11 cellular contexts compared by ENCODE assay signal in genomic region chr12:57850924-57851323, GRCh38. TPM values are rescaled to one million over a fixed set of nuclear protein-coding genes. Genes with fewer than 3 reads are reported as not detected.
DNase-seq lines count a peak whose midpoint lies in the region; ATAC-seq and TF ChIP-seq lines count a peak whose summit lies in the region.
"Had no signal": no experiment of that assay in that cellular context is flagged by ENCODE, and none has a peak within 500 bp of the region (broad histone marks: within the 10 kb centered on the region; RNA-seq: fewer than 3 reads in every experiment).

No MANE protein-coding gene starts in this region.

- no peak overlapping the region for H3K27ac Mint-ChIP-seq in T-helper 17 cell

- DNase-seq in T-helper 17 cell (no peak), psoas muscle (no peak), ACHN (no peak), HK-2 (ENCODE audit: unreplicated experiment) (no peak)
- no peak for DNase-seq in activated CD8-positive, alpha-beta memory T cell treated with anti-CD3 and anti-CD28 coated beads, Interleukin-2, amount 50 U/mL, for 4 hours
- DNase-seq: activated CD4-positive, alpha-beta T cell treated with anti-CD3 and anti-CD28 coated beads, Interleukin-2, amount 50 U/mL, for 48 hours; DMS79 treated with DMSO at 0.1 percent for 48 hours; MG63 had no signal

- peak; percentile 48 for ATAC-seq in GM18511 (IDR thresholded peaks at IDR 0.05; ENCODE audit: unreplicated experiment)
- peak; percentile 39 for ATAC-seq in HG02884 (IDR thresholded peaks at IDR 0.05; ENCODE audit: unreplicated experiment)
- ATAC-seq in T-helper 17 cell: peak; percentile 31
- no peak for ATAC-seq in psoas muscle

- H3K36me3 Mint-ChIP-seq in T-helper 17 cell (ENCODE audit: low read depth): no peaks in the 10 kb centered on the region
- H3K36me3 Mint-ChIP-seq: mesothelial cell of epicardium had no signal

- no peak overlapping the region for H3K4me3 ChIP-seq in psoas muscle
- H3K4me3 ChIP-seq: MG63 had no signal

- peaks cover 19% of the 10 kb centered on the region for H3K27me3 Mint-ChIP-seq in T-helper 17 cell

- intact Hi-C loops in psoas muscle (cut with DNase I): no loop called here

- H3K27me3 ChIP-seq in psoas muscle (ENCODE audit: insufficient read depth in 3 of 3, low read length in 2 of 3): no peaks in the 10 kb centered on the region
- H3K27me3 ChIP-seq: MG63 had no signal

- H3K36me3 ChIP-seq in psoas muscle (ENCODE audit: insufficient read depth in 1 of 2, low read depth in 1 of 2): no peaks in the 10 kb centered on the region
- H3K36me3 ChIP-seq: MG63 had no signal

- no peaks in the 10 kb centered on the region for H3K9me3 ChIP-seq in T-helper 17 cell (ENCODE audit: control insufficient read depth, low read length, poor library complexity, severe bottlenecking)
- no peaks in the 10 kb centered on the region for H3K9me3 ChIP-seq in psoas muscle
- H3K9me3 ChIP-seq: MG63 had no signal

- in situ Hi-C loops in ACHN (cut with HindIII; ENCODE audit: low pct_ligation_motif_present, low pct_unique_long_range_greater_than_20kb, low sequenced_read_pairs): no loop called here

- peak overlapping the region; percentile 21 for H3K4me3 Mint-ChIP-seq in T-helper 17 cell
- H3K4me3 Mint-ChIP-seq: mesothelial cell of epicardium had no signal

- no peak for TF ChIP-seq CTCF in psoas muscle (IDR thresholded peaks at IDR 0.05)

- H3K27ac ChIP-seq in psoas muscle: peak overlapping the region; percentile 100

- peaks cover 54% of the 10 kb centered on the region for H3K4me1 ChIP-seq in psoas muscle

- peaks cover 26% of the 10 kb centered on the region for H3K4me1 Mint-ChIP-seq in T-helper 17 cell

- whole genome bisulfite sequencing in psoas muscle, 3 donors: 7 to 28% (median 11%) methylated on average over 3 of the region's 3 CpGs

RNA-seq across cellular contexts. Expression of gene CTDSP2, which starts 4.4 kb away (rescaled TPM):
- total RNA-seq in T-helper 17 cell: 100 to 1,000 TPM; 114 to 132 TPM
- total RNA-seq in psoas muscle: 10 to 100 TPM; 71.3 to 91.8 (median 80.0) TPM
- polyA plus RNA-seq in psoas muscle: 10 to 100 TPM; 13.9 to 64.7 (median 44.5) TPM

RNA-seq across cellular contexts. Expression of gene AVIL, which starts 32.4 kb away (rescaled TPM):
- 1 to 10 TPM; 1.3 to 1.4 TPM for total RNA-seq in T-helper 17 cell
- total RNA-seq in psoas muscle: 1 to 10 TPM; 1.9 to 7.5 (median 4.7) TPM
- 1 to 10 TPM in 2 of 3 donors, under 1 TPM in 1; 0.94 to 4.6 (median 1.8) TPM for polyA plus RNA-seq in psoas muscle

Comparison
In these comparisons a context has a peak if more than half of its experiments do, and no peak if none do; other contexts are left out.
1. ATAC-seq: peak in GM18511 (single experiment), HG02884 (single experiment) and T-helper 17 cell (single experiment); none in psoas muscle (0 of 4).